In the genomic region with DNA sequence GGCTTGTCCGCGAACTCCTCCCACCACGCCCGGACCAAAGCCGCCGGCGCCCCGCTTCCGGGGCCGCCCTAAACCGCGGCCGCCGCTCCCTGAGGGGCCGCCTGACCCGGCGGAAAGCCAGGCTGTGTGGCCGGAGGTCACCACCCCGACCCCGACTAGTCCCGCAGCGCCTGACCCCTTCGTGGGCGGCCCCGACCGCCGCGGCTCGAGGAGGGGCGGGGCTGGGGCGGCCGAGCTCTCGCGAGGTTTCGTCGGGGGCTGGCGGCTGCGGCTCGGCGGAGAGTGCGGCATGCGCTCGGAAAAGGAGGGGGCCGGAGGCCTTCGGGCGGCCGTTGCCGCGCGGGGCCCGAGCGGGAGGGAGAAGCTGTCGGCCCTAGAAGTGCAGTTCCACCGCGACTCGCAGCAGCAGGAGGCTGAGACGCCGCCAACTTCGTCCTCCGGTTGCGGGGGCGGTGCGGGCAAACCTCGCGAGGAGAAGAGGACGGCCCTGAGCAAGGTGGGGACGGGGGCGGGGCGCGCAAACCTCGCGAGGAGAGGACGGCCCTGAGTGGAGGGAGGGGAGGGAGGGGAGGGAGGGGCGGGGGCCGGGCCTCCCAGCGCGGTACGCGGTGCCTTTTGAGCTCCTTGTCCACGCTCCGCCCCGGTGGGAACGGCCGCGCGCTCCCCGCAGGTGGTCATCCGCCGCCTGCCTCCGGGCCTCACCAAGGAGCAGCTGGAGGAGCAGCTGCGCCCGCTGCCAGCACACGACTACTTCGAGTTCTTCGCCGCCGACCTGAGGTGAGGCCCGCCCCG, we compare ENCODE assay signal across 8 cellular contexts. TPM values are rescaled to one million over a fixed set of nuclear protein-coding genes. Genes with fewer than 3 reads are reported as not detected.
DNase-seq lines count a peak whose midpoint lies in the region; ATAC-seq and TF ChIP-seq lines count a peak whose summit lies in the region.

A gene with protein sequence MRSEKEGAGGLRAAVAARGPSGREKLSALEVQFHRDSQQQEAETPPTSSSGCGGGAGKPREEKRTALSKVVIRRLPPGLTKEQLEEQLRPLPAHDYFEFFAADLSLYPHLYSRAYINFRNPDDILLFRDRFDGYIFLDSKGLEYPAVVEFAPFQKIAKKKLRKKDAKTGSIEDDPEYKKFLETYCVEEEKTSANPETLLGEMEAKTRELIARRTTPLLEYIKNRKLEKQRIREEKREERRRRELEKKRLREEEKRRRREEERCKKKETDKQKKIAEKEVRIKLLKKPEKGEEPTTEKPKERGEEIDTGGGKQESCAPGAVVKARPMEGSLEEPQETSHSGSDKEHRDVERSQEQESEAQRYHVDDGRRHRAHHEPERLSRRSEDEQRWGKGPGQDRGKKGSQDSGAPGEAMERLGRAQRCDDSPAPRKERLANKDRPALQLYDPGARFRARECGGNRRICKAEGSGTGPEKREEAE (plus strand): TSS at position 251 of the 792 bp plus-strand sequence. CDS start 39 bp downstream, at position 290.

- H3K4me1 ChIP-seq in BLaER1 treated with 17β-estradiol and CSF1 and Interleukin-3, amounts not matched to agents 10 nM and 100 nM: peaks cover 29 to 47% (median 37%) of the 10 kb centered on the region in 10 experiments
- H3K4me1 ChIP-seq in liver (ENCODE audit: control insufficient read depth in 4 of 4, insufficient read depth in 4 of 4, low read length in 3 of 4): peaks cover 3 to 18% (median 12%) of the 10 kb centered on the region in 4 donors

- TF ChIP-seq RAD21 in liver (IDR thresholded peaks at IDR 0.05): no peak

- H4K20me1 ChIP-seq in BLaER1 treated with 17β-estradiol and CSF1 and Interleukin-3, amounts not matched to agents 10 nM and 100 nM: peaks cover 0 to 25% (median 12%) of the 10 kb centered on the region in 11 experiments; a peak in 10 of 22 replicates

- no peaks in the 10 kb centered on the region for H3K9me3 ChIP-seq in BLaER1 treated with 17β-estradiol and CSF1 and Interleukin-3, amounts not matched to agents 10 nM and 100 nM (replicated peaks in 1 of 11)
- H3K9me3 ChIP-seq in liver (ENCODE audit: control insufficient read depth in 4 of 4, low read length in 3 of 4): no peaks in the 10 kb centered on the region

- no peak for TF ChIP-seq CTCF in liver (IDR thresholded peaks at IDR 0.05; ENCODE audit: low read depth, low read length, missing input control)

- H3K9ac ChIP-seq in BLaER1 treated with 17β-estradiol and CSF1 and Interleukin-3, amounts not matched to agents 10 nM and 100 nM: peak within 1 kb of the TSS; percentile 98 to 100 (median 99)
- peak within 1 kb of the TSS; percentile 51 to 91 for H3K9ac ChIP-seq in liver (ENCODE audit: low read depth in 1 of 2, low read length in 2 of 2)

- peak within 1 kb of the TSS; percentile 68 to 92 (median 82) for H3K4me3 ChIP-seq in BLaER1 treated with 17β-estradiol and CSF1 and Interleukin-3, amounts not matched to agents 10 nM and 100 nM
- H3K4me3 ChIP-seq in liver (ENCODE audit: low read depth in 1 of 3, low read length in 3 of 3): peak within 1 kb of the TSS; percentile 92 to 99 (median 97)

- H3K36me3 ChIP-seq in BLaER1 treated with 17β-estradiol and CSF1 and Interleukin-3, amounts not matched to agents 10 nM and 100 nM: peaks cover 15 to 53% (median 38%) of the 10 kb centered on the region in 11 experiments
- peaks cover 2 to 9% (median 5%) of the 10 kb centered on the region in 4 donors for H3K36me3 ChIP-seq in liver (ENCODE audit: control insufficient read depth in 4 of 4, insufficient read depth in 3 of 4, low read depth in 1 of 4, low read length in 3 of 4)

- peak; percentile 86 for ATAC-seq in GM19324 (IDR thresholded peaks at IDR 0.05; ENCODE audit: low FRiP score, unreplicated experiment)
- peak; percentile 64 for ATAC-seq in HG03460 (IDR thresholded peaks at IDR 0.05; ENCODE audit: unreplicated experiment)

- H3K4me2 ChIP-seq in BLaER1 treated with 17β-estradiol and CSF1 and Interleukin-3, amounts not matched to agents 10 nM and 100 nM: peak within 1 kb of the TSS; percentile 80 to 96 (median 91)

- H3K27me3 ChIP-seq in BLaER1 treated with 17β-estradiol and CSF1 and Interleukin-3, amounts not matched to agents 10 nM and 100 nM: no peaks in the 10 kb centered on the region
- H3K27me3 ChIP-seq in liver (ENCODE audit: control insufficient read depth in 4 of 4, insufficient read depth in 4 of 4, low read length in 3 of 4): no peaks in the 10 kb centered on the region

- under 1% methylated on average over 98 of the region's 99 CpGs for WGBS in liver

- peak; percentile 99 for DNase-seq in NCI-H69 (lab: John Stamatoyannopoulos, UW)
- peak; percentile 86 to 87 for DNase-seq in activated CD4-positive, alpha-beta T cell treated with anti-CD3 and anti-CD28 coated beads, Interleukin-2, amount 50 U/mL, for 4 hours
- peak; percentile 96 for DNase-seq in dermis blood vessel endothelial cell
- peak; percentile 88 for DNase-seq in stimulated activated CD4-positive, alpha-beta T cell treated with anti-CD3 and anti-CD28 coated beads, Interleukin-4, amount 100 ng/mL, for 24 hours

- peak within 1 kb of the TSS; percentile 94 to 100 (median 99) for H3K27ac ChIP-seq in BLaER1 treated with 17β-estradiol and CSF1 and Interleukin-3, amounts not matched to agents 10 nM and 100 nM
- peak within 1 kb of the TSS; percentile 93 to 98 for H3K27ac ChIP-seq in liver (ENCODE audit: low read depth in 1 of 2, low read length in 2 of 2)

TF ChIP-seq in liver, 16 proteins besides CTCF, POLR2A, EP300 and RAD21:
- TF ChIP-seq, protein P1, sequence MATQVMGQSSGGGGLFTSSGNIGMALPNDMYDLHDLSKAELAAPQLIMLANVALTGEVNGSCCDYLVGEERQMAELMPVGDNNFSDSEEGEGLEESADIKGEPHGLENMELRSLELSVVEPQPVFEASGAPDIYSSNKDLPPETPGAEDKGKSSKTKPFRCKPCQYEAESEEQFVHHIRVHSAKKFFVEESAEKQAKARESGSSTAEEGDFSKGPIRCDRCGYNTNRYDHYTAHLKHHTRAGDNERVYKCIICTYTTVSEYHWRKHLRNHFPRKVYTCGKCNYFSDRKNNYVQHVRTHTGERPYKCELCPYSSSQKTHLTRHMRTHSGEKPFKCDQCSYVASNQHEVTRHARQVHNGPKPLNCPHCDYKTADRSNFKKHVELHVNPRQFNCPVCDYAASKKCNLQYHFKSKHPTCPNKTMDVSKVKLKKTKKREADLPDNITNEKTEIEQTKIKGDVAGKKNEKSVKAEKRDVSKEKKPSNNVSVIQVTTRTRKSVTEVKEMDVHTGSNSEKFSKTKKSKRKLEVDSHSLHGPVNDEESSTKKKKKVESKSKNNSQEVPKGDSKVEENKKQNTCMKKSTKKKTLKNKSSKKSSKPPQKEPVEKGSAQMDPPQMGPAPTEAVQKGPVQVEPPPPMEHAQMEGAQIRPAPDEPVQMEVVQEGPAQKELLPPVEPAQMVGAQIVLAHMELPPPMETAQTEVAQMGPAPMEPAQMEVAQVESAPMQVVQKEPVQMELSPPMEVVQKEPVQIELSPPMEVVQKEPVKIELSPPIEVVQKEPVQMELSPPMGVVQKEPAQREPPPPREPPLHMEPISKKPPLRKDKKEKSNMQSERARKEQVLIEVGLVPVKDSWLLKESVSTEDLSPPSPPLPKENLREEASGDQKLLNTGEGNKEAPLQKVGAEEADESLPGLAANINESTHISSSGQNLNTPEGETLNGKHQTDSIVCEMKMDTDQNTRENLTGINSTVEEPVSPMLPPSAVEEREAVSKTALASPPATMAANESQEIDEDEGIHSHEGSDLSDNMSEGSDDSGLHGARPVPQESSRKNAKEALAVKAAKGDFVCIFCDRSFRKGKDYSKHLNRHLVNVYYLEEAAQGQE (IDR thresholded peaks at IDR 0.05): no peak
- TF ChIP-seq, protein P2, sequence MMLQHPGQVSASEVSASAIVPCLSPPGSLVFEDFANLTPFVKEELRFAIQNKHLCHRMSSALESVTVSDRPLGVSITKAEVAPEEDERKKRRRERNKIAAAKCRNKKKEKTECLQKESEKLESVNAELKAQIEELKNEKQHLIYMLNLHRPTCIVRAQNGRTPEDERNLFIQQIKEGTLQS (IDR thresholded peaks at IDR 0.05): no peak
- TF ChIP-seq HNF4G (IDR thresholded peaks at IDR 0.05): no peak
- no peak for TF ChIP-seq HNF4A (conservative IDR thresholded peaks at IDR 0.05)
- no peak for TF ChIP-seq YY1 (IDR thresholded peaks at IDR 0.05)
- peak; percentile 49 for TF ChIP-seq SP1 (IDR thresholded peaks at IDR 0.05)
- no peak for TF ChIP-seq FOXA2 (IDR thresholded peaks at IDR 0.05)
- peak in 1 of 2 donors; percentile 71 for TF ChIP-seq GABPA (IDR thresholded peaks at IDR 0.05 in 1 of 2, conservative IDR thresholded peaks at IDR 0.05 in 1 of 2)
- no peak for TF ChIP-seq JUND (IDR thresholded peaks at IDR 0.05)
- no peak for TF ChIP-seq FOXA1 (IDR thresholded peaks at IDR 0.05)
- TF ChIP-seq NR2F2 (IDR thresholded peaks at IDR 0.05): peak; percentile 51
- TF ChIP-seq EGR1 (IDR thresholded peaks at IDR 0.05; ENCODE audit: low read depth in 2 of 2): peak; percentile 96 to 98
- TF ChIP-seq, protein P3, sequence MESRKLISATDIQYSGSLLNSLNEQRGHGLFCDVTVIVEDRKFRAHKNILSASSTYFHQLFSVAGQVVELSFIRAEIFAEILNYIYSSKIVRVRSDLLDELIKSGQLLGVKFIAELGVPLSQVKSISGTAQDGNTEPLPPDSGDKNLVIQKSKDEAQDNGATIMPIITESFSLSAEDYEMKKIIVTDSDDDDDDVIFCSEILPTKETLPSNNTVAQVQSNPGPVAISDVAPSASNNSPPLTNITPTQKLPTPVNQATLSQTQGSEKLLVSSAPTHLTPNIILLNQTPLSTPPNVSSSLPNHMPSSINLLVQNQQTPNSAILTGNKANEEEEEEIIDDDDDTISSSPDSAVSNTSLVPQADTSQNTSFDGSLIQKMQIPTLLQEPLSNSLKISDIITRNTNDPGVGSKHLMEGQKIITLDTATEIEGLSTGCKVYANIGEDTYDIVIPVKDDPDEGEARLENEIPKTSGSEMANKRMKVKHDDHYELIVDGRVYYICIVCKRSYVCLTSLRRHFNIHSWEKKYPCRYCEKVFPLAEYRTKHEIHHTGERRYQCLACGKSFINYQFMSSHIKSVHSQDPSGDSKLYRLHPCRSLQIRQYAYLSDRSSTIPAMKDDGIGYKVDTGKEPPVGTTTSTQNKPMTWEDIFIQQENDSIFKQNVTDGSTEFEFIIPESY (IDR thresholded peaks at IDR 0.05): peak; percentile 98
- TF ChIP-seq, protein P4, sequence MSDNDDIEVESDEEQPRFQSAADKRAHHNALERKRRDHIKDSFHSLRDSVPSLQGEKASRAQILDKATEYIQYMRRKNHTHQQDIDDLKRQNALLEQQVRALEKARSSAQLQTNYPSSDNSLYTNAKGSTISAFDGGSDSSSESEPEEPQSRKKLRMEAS (IDR thresholded peaks at IDR 0.05): no peak
- TF ChIP-seq RXRA (IDR thresholded peaks at IDR 0.05): peak in 1 of 2 donors; percentile 39
- no peak for TF ChIP-seq TAF1 (conservative IDR thresholded peaks at IDR 0.05)

RNA-seq across cellular contexts. Expression of the gene that starts here (rescaled TPM):
- total RNA-seq in dermis blood vessel endothelial cell: 24.0 and 25.5 TPM in 2 replicates
- total RNA-seq in liver: 10 to 100 TPM; 12.0 to 22.3 TPM
- polyA plus RNA-seq in liver: 10 to 100 TPM; 11.0 to 26.5 TPM

Comparison
In these comparisons a context has a peak if more than half of its experiments do, and no peak if none do; other contexts are left out.
1. Peak in every context shown above with its lines: DNase-seq, ATAC-seq, H3K4me3 ChIP-seq and H3K27ac ChIP-seq.